Comparison of ENCODE assay signal across 1 cellular context in the genomic region with DNA sequence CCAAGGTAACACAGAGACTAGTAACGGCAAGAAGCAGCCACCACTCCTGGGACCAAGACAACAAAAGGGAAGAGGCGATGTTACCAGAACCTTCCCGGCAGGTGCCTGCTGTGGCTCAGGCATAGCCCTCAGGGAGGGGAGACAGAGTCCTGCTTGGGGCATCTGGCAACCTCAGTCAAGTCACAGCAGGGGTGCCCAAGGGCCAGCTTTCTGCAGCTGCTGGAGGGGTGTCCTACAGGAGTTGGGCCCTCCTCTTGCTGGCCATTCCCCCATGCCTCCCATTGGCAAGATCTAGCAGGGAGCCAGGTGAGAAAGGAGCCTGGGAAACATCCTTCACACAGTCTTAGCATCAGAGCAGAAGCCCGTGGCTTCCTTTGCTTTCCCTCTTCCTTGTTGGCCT.
TF ChIP-seq lines count a peak whose summit lies in the region.

No MANE protein-coding gene starts in this region.

TF ChIP-seq in IMR-90, 13 proteins besides CTCF, POLR2A, EP300 and RAD21:
- no peak for TF ChIP-seq CHD1 (IDR thresholded peaks at IDR 0.05; ENCODE audit: low read depth, low read length)
- TF ChIP-seq SMC3 (IDR thresholded peaks at IDR 0.05; ENCODE audit: low read depth, low read length): no peak
- no peak for TF ChIP-seq FOS (IDR thresholded peaks at IDR 0.05; ENCODE audit: low read depth, low read length)
- no peak for TF ChIP-seq RFX5 (IDR thresholded peaks at IDR 0.05; ENCODE audit: low read depth, low read length)
- TF ChIP-seq BHLHE40 (IDR thresholded peaks at IDR 0.05; ENCODE audit: low read depth, low read length): no peak
- no peak for TF ChIP-seq NFE2L2 (IDR thresholded peaks at IDR 0.05; ENCODE audit: low read depth, low read length)
- TF ChIP-seq RCOR1 (IDR thresholded peaks at IDR 0.05; ENCODE audit: insufficient replicate concordance, low read length): no peak
- no peak for TF ChIP-seq MXI1 (IDR thresholded peaks at IDR 0.05; ENCODE audit: borderline replicate concordance, low read depth, low read length)
- TF ChIP-seq, protein P1, sequence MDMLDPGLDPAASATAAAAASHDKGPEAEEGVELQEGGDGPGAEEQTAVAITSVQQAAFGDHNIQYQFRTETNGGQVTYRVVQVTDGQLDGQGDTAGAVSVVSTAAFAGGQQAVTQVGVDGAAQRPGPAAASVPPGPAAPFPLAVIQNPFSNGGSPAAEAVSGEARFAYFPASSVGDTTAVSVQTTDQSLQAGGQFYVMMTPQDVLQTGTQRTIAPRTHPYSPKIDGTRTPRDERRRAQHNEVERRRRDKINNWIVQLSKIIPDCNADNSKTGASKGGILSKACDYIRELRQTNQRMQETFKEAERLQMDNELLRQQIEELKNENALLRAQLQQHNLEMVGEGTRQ (IDR thresholded peaks at IDR 0.05; ENCODE audit: low read depth, low read length): no peak
- no peak for TF ChIP-seq MAZ (IDR thresholded peaks at IDR 0.05; ENCODE audit: borderline replicate concordance, low read depth, low read length)
- TF ChIP-seq, protein P2, sequence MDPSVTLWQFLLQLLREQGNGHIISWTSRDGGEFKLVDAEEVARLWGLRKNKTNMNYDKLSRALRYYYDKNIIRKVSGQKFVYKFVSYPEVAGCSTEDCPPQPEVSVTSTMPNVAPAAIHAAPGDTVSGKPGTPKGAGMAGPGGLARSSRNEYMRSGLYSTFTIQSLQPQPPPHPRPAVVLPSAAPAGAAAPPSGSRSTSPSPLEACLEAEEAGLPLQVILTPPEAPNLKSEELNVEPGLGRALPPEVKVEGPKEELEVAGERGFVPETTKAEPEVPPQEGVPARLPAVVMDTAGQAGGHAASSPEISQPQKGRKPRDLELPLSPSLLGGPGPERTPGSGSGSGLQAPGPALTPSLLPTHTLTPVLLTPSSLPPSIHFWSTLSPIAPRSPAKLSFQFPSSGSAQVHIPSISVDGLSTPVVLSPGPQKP (IDR thresholded peaks at IDR 0.05; ENCODE audit: borderline replicate concordance, low read depth, low read length): no peak
- TF ChIP-seq CEBPB (IDR thresholded peaks at IDR 0.05; ENCODE audit: low read depth, low read length): no peak
- TF ChIP-seq MAFK (IDR thresholded peaks at IDR 0.05; ENCODE audit: low read depth, low read length): no peak
